In the genomic region with DNA sequence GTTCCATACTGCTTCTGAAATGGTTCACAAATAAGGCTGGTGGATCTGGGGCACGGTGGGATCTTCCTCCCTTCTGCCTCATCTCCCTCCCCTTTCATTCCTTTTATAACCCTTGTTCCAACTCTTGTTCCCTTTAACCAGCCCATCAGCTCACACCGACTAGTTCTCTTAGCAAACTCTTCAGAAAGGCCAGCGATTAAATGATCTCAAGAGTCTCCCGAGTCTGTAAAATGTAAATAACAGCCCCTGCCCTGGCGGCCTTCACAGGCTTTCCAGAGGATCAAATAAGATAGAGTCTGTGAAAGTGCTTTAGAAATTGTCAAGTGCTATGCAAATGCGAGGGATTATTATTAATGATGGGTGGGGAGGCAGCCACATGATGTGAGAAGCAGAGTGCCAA, we compare ENCODE assay signal across 17 cellular contexts. TPM values are rescaled to one million over a fixed set of nuclear protein-coding genes. Genes with fewer than 3 reads are reported as not detected.
DNase-seq lines count a peak whose midpoint lies in the region; ATAC-seq and TF ChIP-seq lines count a peak whose summit lies in the region.
"Had no signal": no experiment of that assay in that cellular context is flagged by ENCODE, and none has a peak within 500 bp of the region (broad histone marks: within the 10 kb centered on the region; RNA-seq: fewer than 3 reads in every experiment).

No MANE protein-coding gene starts in this region.

- no peak overlapping the region for H3K4me3 ChIP-seq in breast epithelium
- no peak overlapping the region for H3K4me3 ChIP-seq in dorsolateral prefrontal cortex
- H3K4me3 ChIP-seq in prostate gland: no peak overlapping the region
- no peak overlapping the region for H3K4me3 ChIP-seq in upper lobe of right lung

- H3K27ac ChIP-seq in breast epithelium: peak overlapping the region in 1 of 2 donors; percentile 34
- peak overlapping the region in 45 of 59 donors; percentile 8 to 98 (median 94) for H3K27ac ChIP-seq in dorsolateral prefrontal cortex
- peak overlapping the region; percentile 73 to 75 for H3K27ac ChIP-seq in prostate gland
- peak overlapping the region; percentile 68 for H3K27ac ChIP-seq in upper lobe of right lung
- H3K27ac ChIP-seq: KMS-11 had no signal

- H3K4me3 Mint-ChIP-seq in MCF 10A (ENCODE audit: unreplicated experiment): no peak overlapping the region
- H3K4me3 Mint-ChIP-seq: activated CD4-positive, alpha-beta memory T cell treated with anti-CD3 and anti-CD28 coated beads for 36 hours; activated T-helper 1 cell treated with anti-CD3 and anti-CD28 coated beads, Interleukin-12 subunit alpha, Interleukin-12 subunit beta, Interleukin-2, Interleukin-4 antibody, amounts not matched to agents 30 ng/mL and 10 ng/mL and 1 ng/mL, durations not matched to agents 14 hours and 24 hours and 36 hours; CD4-positive, alpha-beta memory T cell had no signal

- DNase-seq in MCF 10A (ENCODE audit: unreplicated experiment) (no peak), breast epithelium (ENCODE audit: low spot score in 2 of 2) (no peak), dorsolateral prefrontal cortex (peak in 1 of 10 donors; percentile 11), prostate gland (ENCODE audit: low spot score) (no peak), upper lobe of right lung (no peak)
- no peak for DNase-seq in effector CD4-positive, alpha-beta T cell
- DNase-seq: activated CD4-positive, alpha-beta memory T cell treated with anti-CD3 and anti-CD28 coated beads for 36 hours; CD4-positive, alpha-beta memory T cell; cortex of kidney; NCI-H446 had no signal

- no peak for ATAC-seq in upper lobe of right lung
- no peak for ATAC-seq in HG03095 (IDR thresholded peaks at IDR 0.05; ENCODE audit: unreplicated experiment)
- no peak for ATAC-seq in HG03342 (IDR thresholded peaks at IDR 0.05; ENCODE audit: unreplicated experiment)

- no peaks in the 10 kb centered on the region for H3K4me1 ChIP-seq in breast epithelium
- H3K4me1 ChIP-seq in prostate gland (replicated peaks): no peaks in the 10 kb centered on the region
- peaks cover 15% of the 10 kb centered on the region for H3K4me1 ChIP-seq in upper lobe of right lung

- BruUV-seq in MCF 10A (replicated peaks; lab: Mats Ljungman, UMichigan): no TSS peak

- CTCF ChIA-PET in MCF 10A (lab: Yijun Ruan, JAX): interaction anchor here (0.7 to 2.5 kb wide), 8 partner anchors 11 to 88 kb away, joined by 3 to 9 read pairs (median 4); partner anchors contain the start of genes NCBP2L and TSC22D3

- H3K27me3 ChIP-seq in breast epithelium: peaks cover 0 to 27% of the 10 kb centered on the region in 2 donors
- peaks cover 0 to 86% (median 12%) of the 10 kb centered on the region in 45 donors for H3K27me3 ChIP-seq in dorsolateral prefrontal cortex
- H3K27me3 ChIP-seq in prostate gland (replicated peaks; ENCODE audit: insufficient read depth): no peaks in the 10 kb centered on the region
- H3K27me3 ChIP-seq in upper lobe of right lung: no peaks in the 10 kb centered on the region

- TF ChIP-seq POLR2A in breast epithelium (IDR thresholded peaks at IDR 0.05) (no peak), prostate gland (IDR thresholded peaks at IDR 0.05) (no peak)

- H3K36me3 Mint-ChIP-seq in MCF 10A (ENCODE audit: insufficient read depth, unreplicated experiment): peaks cover 13% of the 10 kb centered on the region
- H3K36me3 Mint-ChIP-seq: activated CD4-positive, alpha-beta memory T cell treated with anti-CD3 and anti-CD28 coated beads for 36 hours; CD4-positive, alpha-beta memory T cell had no signal

- WGBS in prostate gland: 50% methylated on average over 6 of the region's 6 CpGs

- no peaks in the 10 kb centered on the region for H3K36me3 ChIP-seq in breast epithelium
- no peaks in the 10 kb centered on the region for H3K36me3 ChIP-seq in prostate gland
- no peaks in the 10 kb centered on the region for H3K36me3 ChIP-seq in upper lobe of right lung

- peaks cover 31% of the 10 kb centered on the region for H3K4me1 Mint-ChIP-seq in MCF 10A (ENCODE audit: insufficient read depth, unreplicated experiment)

- intact Hi-C loops in MCF 10A (cut with micrococcal nuclease): no loop called here
- intact Hi-C loops in breast epithelium (cut with DNase I; ENCODE audit: low total_unique reads): no loop called here
- intact Hi-C loops in dorsolateral prefrontal cortex (cut with DNase I): no loop called here
- intact Hi-C loops in prostate gland (cut with DNase I): no loop called here
- intact Hi-C loops in upper lobe of right lung (cut with DNase I): no loop called here

- H3K9me3 ChIP-seq in breast epithelium (no peaks in the 10 kb centered on the region), prostate gland (no peaks in the 10 kb centered on the region), upper lobe of right lung (no peaks in the 10 kb centered on the region)

- TF ChIP-seq CTCF in MCF 10A (IDR thresholded peaks at IDR 0.05; ENCODE audit: unreplicated experiment) (no peak), breast epithelium (IDR thresholded peaks at IDR 0.05) (no peak), dorsolateral prefrontal cortex (IDR thresholded peaks at IDR 0.05 in 54 of 56, conservative IDR thresholded peaks at IDR 0.05 in 2 of 56; ENCODE audit: low read depth in 1 of 56, partially characterized antibody in 56 of 56) (no peak), prostate gland (IDR thresholded peaks at IDR 0.05) (no peak), upper lobe of right lung (IDR thresholded peaks at IDR 0.05) (no peak)

- H3K27ac Mint-ChIP-seq in MCF 10A (ENCODE audit: low read depth, unreplicated experiment): peak overlapping the region; percentile 88
- H3K27ac Mint-ChIP-seq: activated CD4-positive, alpha-beta memory T cell treated with anti-CD3 and anti-CD28 coated beads for 36 hours; activated T-helper 1 cell treated with anti-CD3 and anti-CD28 coated beads, Interleukin-12 subunit alpha, Interleukin-12 subunit beta, Interleukin-2, Interleukin-4 antibody, amounts not matched to agents 30 ng/mL and 10 ng/mL and 1 ng/mL, durations not matched to agents 14 hours and 24 hours and 36 hours had no signal

- H3K9me3 Mint-ChIP-seq in MCF 10A (ENCODE audit: unreplicated experiment): no peaks in the 10 kb centered on the region
- H3K9me3 Mint-ChIP-seq: activated CD4-positive, alpha-beta memory T cell treated with anti-CD3 and anti-CD28 coated beads for 36 hours; activated T-helper 1 cell treated with anti-CD3 and anti-CD28 coated beads, Interleukin-12 subunit alpha, Interleukin-12 subunit beta, Interleukin-2, Interleukin-4 antibody, amounts not matched to agents 30 ng/mL and 10 ng/mL and 1 ng/mL, durations not matched to agents 14 hours and 24 hours and 36 hours; CD4-positive, alpha-beta memory T cell had no signal

- peaks cover 67% of the 10 kb centered on the region for H3K27me3 Mint-ChIP-seq in MCF 10A (ENCODE audit: insufficient read depth, unreplicated experiment)
- H3K27me3 Mint-ChIP-seq: activated CD4-positive, alpha-beta memory T cell treated with anti-CD3 and anti-CD28 coated beads for 36 hours; CD4-positive, alpha-beta memory T cell had no signal

- POLR2A ChIA-PET in MCF 10A (lab: Yijun Ruan, JAX): interaction anchor here (0.7 to 4.8 kb wide), 12 partner anchors 9 to 120 kb away, joined by 3 to 62 read pairs (median 8); partner anchors contain the start of genes NCBP2L, PRPS1 and TSC22D3

RNA-seq across cellular contexts. Expression of gene TSC22D3, which starts 27.1 kb away (rescaled TPM):
- total RNA-seq in MCF 10A (2022) (115 and 124 TPM in 2 replicates), breast epithelium (1,000 to 10,000 TPM in 1 of 3 donors, 100 to 1,000 TPM in 2; 606 to 1,046 (median 681) TPM), dorsolateral prefrontal cortex (100 to 1,000 TPM in 104 of 120 experiments, 10 to 100 TPM in 16; 72.2 to 218 (median 129) TPM), prostate gland (1,000 to 10,000 TPM in 1 of 2 donors, 100 to 1,000 TPM in 1; 480 to 1,164 TPM), upper lobe of right lung (317 TPM)

RNA-seq across cellular contexts. Expression of gene NCBP2L, which starts 29.0 kb away (rescaled TPM):
- total RNA-seq in MCF 10A (2022) (not detected in 2 replicates), breast epithelium (not detected), dorsolateral prefrontal cortex (1 to 10 TPM in 1 of 120 experiments, under 1 TPM in 27, not detected in 92; 0.25 to 1.3 (median 0.47) TPM), prostate gland (1 to 10 TPM in 1 of 2 donors, not detected in 1; 1.2 TPM), upper lobe of right lung (not detected)
- total RNA-seq: activated CD4-positive, alpha-beta memory T cell treated with anti-CD3 and anti-CD28 coated beads for 36 hours; activated T-helper 1 cell treated with anti-CD3 and anti-CD28 coated beads, Interleukin-12 subunit alpha, Interleukin-12 subunit beta, Interleukin-2, Interleukin-4 antibody, amounts not matched to agents 30 ng/mL and 10 ng/mL and 1 ng/mL, durations not matched to agents 14 hours and 24 hours and 36 hours; CD4-positive, alpha-beta memory T cell; Daoy; esophagus mucosa; posterior vena cava had no signal
